30 cellular contexts compared by ENCODE assay signal in the genomic region with DNA sequence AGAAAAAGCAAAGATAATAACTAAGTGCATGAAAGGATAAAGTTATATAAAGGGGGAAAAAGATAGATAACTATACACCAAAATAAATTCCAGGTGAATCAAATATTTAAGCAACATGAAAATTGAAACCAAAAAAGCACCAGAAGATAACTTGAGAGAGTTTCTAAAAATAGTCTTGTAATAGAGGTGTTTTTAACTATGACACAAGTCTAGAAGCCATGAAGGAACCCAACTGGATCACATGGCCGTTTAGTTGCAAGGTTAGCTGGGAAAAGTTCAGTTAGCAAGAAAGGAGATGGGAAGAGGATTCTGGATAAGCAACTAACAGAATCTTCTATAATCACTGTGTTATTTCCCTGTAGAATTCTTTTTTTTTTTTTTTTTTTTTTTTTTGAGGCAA.
"Had no signal": no experiment of that assay in that cellular context is flagged by ENCODE, and none has a peak within 500 bp of the region (broad histone marks: within the 10 kb centered on the region; RNA-seq: fewer than 3 reads in every experiment).

No MANE protein-coding gene starts in this region.

- H3K27ac ChIP-seq: pancreas, prostate gland, sigmoid colon, suprapubic skin, tibial artery, upper lobe of right lung, WERI-Rb-1 had no signal

- FAIRE-seq: astrocyte, endothelial cell of umbilical vein, keratinocyte had no signal

- H3K4me3 ChIP-seq: pancreas, prostate gland, sigmoid colon, suprapubic skin, tibial artery, upper lobe of right lung had no signal

- H3K27me3 ChIP-seq: pancreas, sigmoid colon, suprapubic skin, tibial artery, upper lobe of right lung had no signal

- H3K4me1 ChIP-seq: pancreas, prostate gland, sigmoid colon, suprapubic skin, tibial artery, upper lobe of right lung had no signal

- DNase-seq: activated CD4-positive, alpha-beta memory T cell treated with anti-CD3 and anti-CD28 coated beads, Interleukin-2, amount 10 ng/mL, durations not matched to agents 7 days and 5 days; activated CD4-positive, alpha-beta T cell treated with anti-CD3 and anti-CD28 coated beads, Interleukin-2, amount 10 ng/mL, durations not matched to agents 24 days and 14 days; activated CD8-positive, alpha-beta memory T cell treated with anti-CD3 and anti-CD28 coated beads, Interleukin-2, amount 50 U/mL, for 48 hours; activated gamma-delta T cell treated with Interleukin-2 at 50 U/mL for 16 hours; activated naive CD4-positive, alpha-beta T cell treated with anti-CD3 and anti-CD28 coated beads, Interleukin-2, amount 50 U/mL, for 16 hours; activated T-cell treated with anti-CD3 and anti-CD28 coated beads, Interleukin-2, amount 50 U/mL, for 24 hours; amniotic stem cell; central memory CD4-positive, alpha-beta T cell; head of caudate nucleus; hippocampal formation; left cardiac atrium; left ventricle myocardium superior; naive B cell; nephron progenitor cell; pancreas; retina; sigmoid colon; stimulated activated CD4-positive, alpha-beta T cell treated with anti-CD3 and anti-CD28 coated beads, Interleukin-15, amount 100 ng/mL, for 24 hours; stimulated activated CD4-positive, alpha-beta T cell treated with anti-CD3 and anti-CD28 coated beads, Interleukin-2, amount 100 ng/mL, for 24 hours; stimulated activated naive CD4-positive, alpha-beta T cell; T1000; tibial artery; upper lobe of right lung; WERI-Rb-1 had no signal

- ATAC-seq: activated CD4-positive, CD25-positive, alpha-beta regulatory T cell treated with anti-CD3 and anti-CD28 coated beads, Interleukin-2, amount 50 U/mL, for 24 hours; left cardiac atrium; left ventricle myocardium superior; pancreas; upper lobe of right lung had no signal

- H3K36me3 ChIP-seq: pancreas, prostate gland, sigmoid colon, suprapubic skin, tibial artery, upper lobe of right lung, WERI-Rb-1 had no signal

- H3K9me3 ChIP-seq: pancreas, prostate gland, sigmoid colon, suprapubic skin, tibial artery, upper lobe of right lung had no signal
